Comparison of ENCODE assay signal across 1 cellular context in genomic region chr11:94830722-94831121, GRCh38.
TF ChIP-seq lines count a peak whose summit lies in the region.

No MANE protein-coding gene starts in this region.

TF ChIP-seq in IMR-90, 13 proteins besides CTCF, POLR2A, EP300 and RAD21 (continued from another document):
- TF ChIP-seq, protein P1, sequence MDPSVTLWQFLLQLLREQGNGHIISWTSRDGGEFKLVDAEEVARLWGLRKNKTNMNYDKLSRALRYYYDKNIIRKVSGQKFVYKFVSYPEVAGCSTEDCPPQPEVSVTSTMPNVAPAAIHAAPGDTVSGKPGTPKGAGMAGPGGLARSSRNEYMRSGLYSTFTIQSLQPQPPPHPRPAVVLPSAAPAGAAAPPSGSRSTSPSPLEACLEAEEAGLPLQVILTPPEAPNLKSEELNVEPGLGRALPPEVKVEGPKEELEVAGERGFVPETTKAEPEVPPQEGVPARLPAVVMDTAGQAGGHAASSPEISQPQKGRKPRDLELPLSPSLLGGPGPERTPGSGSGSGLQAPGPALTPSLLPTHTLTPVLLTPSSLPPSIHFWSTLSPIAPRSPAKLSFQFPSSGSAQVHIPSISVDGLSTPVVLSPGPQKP (IDR thresholded peaks at IDR 0.05; ENCODE audit: borderline replicate concordance, low read depth, low read length): no peak
- TF ChIP-seq MAZ (IDR thresholded peaks at IDR 0.05; ENCODE audit: borderline replicate concordance, low read depth, low read length) (no peak), MXI1 (IDR thresholded peaks at IDR 0.05; ENCODE audit: borderline replicate concordance, low read depth, low read length) (no peak), CEBPB (IDR thresholded peaks at IDR 0.05; ENCODE audit: low read depth, low read length) (no peak)
TF ChIP-seq in IMR-90: peak in this region for 0.
